In genomic region chr12:80551897-80552296, GRCh38 we compare ENCODE assay signal across 1 cellular context.
TF ChIP-seq lines count a peak whose summit lies in the region.

No MANE protein-coding gene starts in this region.

TF ChIP-seq in GM23338, 12 proteins besides CTCF, POLR2A, EP300 and RAD21 (continued from another document):
- no peak for TF ChIP-seq EZH2 (IDR thresholded peaks at IDR 0.05; ENCODE audit: low read depth, unreplicated experiment)
- TF ChIP-seq ZNF331 (CRISPR knock-in tag; IDR thresholded peaks at IDR 0.05; ENCODE audit: low read depth): no peak
- no peak for TF ChIP-seq EZH2phosphoT487 (IDR thresholded peaks at IDR 0.05; ENCODE audit: unreplicated experiment)
- no peak for TF ChIP-seq JUNB (IDR thresholded peaks at IDR 0.05; ENCODE audit: unreplicated experiment)
- no peak for TF ChIP-seq ETS1 (IDR thresholded peaks at IDR 0.05)
- TF ChIP-seq CREB1 (CRISPR knock-in tag; IDR thresholded peaks at IDR 0.05; ENCODE audit: low read depth): no peak
- TF ChIP-seq NANOG (IDR thresholded peaks at IDR 0.05; ENCODE audit: borderline replicate concordance): no peak
